In the genomic region with DNA sequence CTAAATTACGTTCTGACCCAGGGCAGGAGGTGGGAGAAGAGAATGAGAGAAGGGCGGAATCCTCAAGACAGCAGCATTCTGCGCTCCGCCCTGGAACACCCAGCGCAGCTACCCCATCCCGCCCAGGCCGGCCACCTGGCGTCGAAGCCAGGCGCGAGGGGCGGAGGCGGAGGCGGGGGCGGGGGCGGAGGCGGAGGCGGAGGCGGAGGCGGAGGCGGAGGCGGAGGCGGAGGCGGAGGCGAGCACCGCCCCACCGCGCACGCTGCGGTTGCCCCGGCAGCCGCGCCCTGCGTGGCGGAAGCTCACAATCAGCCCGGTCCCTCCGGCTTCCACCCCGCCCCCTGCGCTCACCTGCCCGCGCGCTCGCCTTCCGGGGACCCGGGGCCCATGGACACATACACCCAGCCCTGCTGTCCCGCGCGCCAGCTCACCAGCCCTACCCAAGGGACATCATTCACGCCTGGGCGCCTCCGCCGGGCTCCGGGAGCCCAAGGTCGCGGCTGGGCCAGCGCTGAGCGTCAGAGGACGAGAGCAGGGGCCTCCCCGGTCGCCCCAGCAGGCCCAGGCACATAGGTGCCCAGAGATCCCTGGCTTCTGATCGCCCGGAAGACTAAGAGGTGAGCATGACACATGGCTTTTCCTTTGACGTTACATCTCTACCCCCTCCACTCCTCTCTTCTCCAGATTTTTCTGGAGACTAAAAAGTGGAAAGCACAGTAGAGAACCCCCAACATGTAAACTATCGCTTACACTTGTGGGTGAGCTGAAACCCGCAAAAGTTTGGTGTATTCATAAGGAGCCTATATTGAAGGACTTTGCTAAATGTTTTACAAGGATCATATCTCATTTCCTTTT, we compare ENCODE assay signal across 8 cellular contexts. TPM values are rescaled to one million over a fixed set of nuclear protein-coding genes. Genes with fewer than 3 reads are reported as not detected.
DNase-seq lines count a peak whose midpoint lies in the region; ATAC-seq, FAIRE-seq and TF ChIP-seq lines count a peak whose summit lies in the region.

A gene (plus strand): TSS at position 271 of the 855 bp plus-strand sequence. CDS start 3,315 bp downstream, outside the sequence.

- H3K27me3 ChIP-seq in bronchial epithelial cell (ENCODE audit: control insufficient read depth, insufficient read depth, low read length): no peaks in the 10 kb centered on the region

- no peak for TF ChIP-seq CTCF in WI38 (IDR thresholded peaks at IDR 0.05; ENCODE audit: low read depth, low read length)
- no peak for TF ChIP-seq CTCF in bronchial epithelial cell (IDR thresholded peaks at IDR 0.05; ENCODE audit: insufficient read depth, low read length, severe bottlenecking)

- H3K4me3 ChIP-seq in WI38 (ENCODE audit: low read depth, low read length) (peak within 1 kb of the TSS; percentile 57), bronchial epithelial cell (ENCODE audit: low read depth, low read length) (peak within 1 kb of the TSS; percentile 60)

- peak; percentile 82 for DNase-seq in NCI-H2029 treated with DMSO at 0.1 percent for 48 hours (lab: John Stamatoyannopoulos, UW)
- peak; percentile 38 for DNase-seq in bronchial epithelial cell (ENCODE audit: low read depth)
- peak; percentile 47 for DNase-seq in iris pigment epithelial cell (ENCODE audit: low read depth)
- DNase-seq in stimulated activated CD4-positive, alpha-beta T cell treated with anti-CD3 and anti-CD28 coated beads, Interleukin-12 subunit alpha, Interleukin-12 subunit beta, amount 100 ng/mL, for 24 hours (ENCODE audit: low read depth in 2 of 2): peak; percentile 33 to 51
- DNase-seq in amniotic stem cell (lab: John Stamatoyannopoulos, UW): no peak

- ATAC-seq in GM18519 (IDR thresholded peaks at IDR 0.05; ENCODE audit: low FRiP score, unreplicated experiment) (peak; percentile 96), HG03039 (IDR thresholded peaks at IDR 0.05; ENCODE audit: unreplicated experiment) (peak; percentile 95)

- FAIRE-seq in bronchial epithelial cell (lab: Jason Lieb, UNC): no peak

- no peaks in the 10 kb centered on the region for H3K36me3 ChIP-seq in bronchial epithelial cell (ENCODE audit: control insufficient read depth, insufficient read depth, low read length)

RNA-seq across cellular contexts. Expression of the gene that starts here (rescaled TPM):
- total RNA-seq in bronchial epithelial cell: 4.2 and 5.2 TPM in 2 replicates
